Comparison of ENCODE assay signal across 9 cellular contexts in genomic region chr3:161081675-161082462, GRCh38. TPM values are rescaled to one million over a fixed set of nuclear protein-coding genes. Genes with fewer than 3 reads are reported as not detected.
A peak's percentile ranks its signal among the peaks of the same experiment; 100 is the strongest.
DNase-seq lines count a peak whose midpoint lies in the region; ATAC-seq and TF ChIP-seq lines count a peak whose summit lies in the region.
"Had no signal": no experiment of that assay in that cellular context is flagged by ENCODE, and none has a peak within 500 bp of the region (broad histone marks: within the 10 kb centered on the region; RNA-seq: fewer than 3 reads in every experiment).

No MANE protein-coding gene starts in this region.

- H3K9ac ChIP-seq in neural progenitor cell, result no peak overlapping the region

- no peak for TF ChIP-seq POLR2A in prostate gland (IDR thresholded peaks at IDR 0.05)

- H3K79me2 ChIP-seq in neural progenitor cell (ENCODE audit: low read depth), result no peaks in the 10 kb centered on the region

- H3K4me2 ChIP-seq in neural progenitor cell, result no peak overlapping the region

- H4K20me1 ChIP-seq in neural progenitor cell (ENCODE audit: low read depth), result no peaks in the 10 kb centered on the region

- H3K4me1 Mint-ChIP-seq in neural progenitor cell, result no peaks in the 10 kb centered on the region

- no peak overlapping the region for H2AFZ ChIP-seq in neural progenitor cell (replicated peaks)

- H3K27ac ChIP-seq in prostate gland (no peak overlapping the region), neural progenitor cell (no peak overlapping the region)

- H3K4me3 ChIP-seq in prostate gland (no peak overlapping the region), HAP-1 (no peak overlapping the region), neural progenitor cell (no peak overlapping the region)

- no peaks in the 10 kb centered on the region for H3F3A ChIP-seq in neural progenitor cell (ENCODE audit: low read depth)

- TF ChIP-seq CTCF in prostate gland (IDR thresholded peaks at IDR 0.05) (no peak), neural progenitor cell (IDR thresholded peaks at IDR 0.05) (no peak)

- H3K27me3 Mint-ChIP-seq in neural progenitor cell (ENCODE audit: insufficient read depth, low read depth), result no peaks in the 10 kb centered on the region

- no peak overlapping the region for H3K4me3 Mint-ChIP-seq in neural progenitor cell

- 62% methylated on average over 6 of the region's 6 CpGs for WGBS in prostate gland

- H3K36me3 ChIP-seq in prostate gland (no peaks in the 10 kb centered on the region), HAP-1 (replicated peaks) (no peaks in the 10 kb centered on the region), neural progenitor cell (no peaks in the 10 kb centered on the region)

- H3K4me1 ChIP-seq in prostate gland (replicated peaks), result no peaks in the 10 kb centered on the region
- H3K4me1 ChIP-seq in HAP-1, result no peaks in the 10 kb centered on the region
- H3K4me1 ChIP-seq in neural progenitor cell, result no peaks in the 10 kb centered on the region

- DNase-seq in CD1c-positive myeloid dendritic cell (ENCODE audit: extremely low spot score) (peak; percentile 7), dermis blood vessel endothelial cell (peak; percentile 31), prostate gland (ENCODE audit: low spot score) (no peak), HAP-1 (ENCODE audit: low spot score in 2 of 2) (no peak), neural progenitor cell (ENCODE audit: low spot score) (no peak), DMS114 treated with DMSO at 0.1 percent for 48 hours (lab: John Stamatoyannopoulos, UW; ENCODE audit: unreplicated experiment) (no peak)
- DNase-seq: left colon had no signal

- H3K27ac Mint-ChIP-seq in neural progenitor cell, result no peak overlapping the region

- no peaks in the 10 kb centered on the region for H3K27me3 ChIP-seq in prostate gland (replicated peaks; ENCODE audit: insufficient read depth)
- no peaks in the 10 kb centered on the region for H3K27me3 ChIP-seq in HAP-1 (ENCODE audit: low read depth)
- no peaks in the 10 kb centered on the region for H3K27me3 ChIP-seq in neural progenitor cell

- H3K9me3 ChIP-seq in prostate gland (no peaks in the 10 kb centered on the region), HAP-1 (no peaks in the 10 kb centered on the region), neural progenitor cell (ENCODE audit: low read depth) (no peaks in the 10 kb centered on the region)

- H3K36me3 Mint-ChIP-seq in neural progenitor cell, result no peaks in the 10 kb centered on the region

- ATAC-seq in GM19452 (IDR thresholded peaks at IDR 0.05; ENCODE audit: unreplicated experiment) (peak; percentile 88), HG03108 (IDR thresholded peaks at IDR 0.05; ENCODE audit: unreplicated experiment) (peak; percentile 96)
- ATAC-seq: left colon had no signal

- no peaks in the 10 kb centered on the region for H3K9me3 Mint-ChIP-seq in neural progenitor cell

- in situ Hi-C loops in HAP-1 (cut with MboI; ENCODE audit: low sequenced_read_pairs), result no loop called here

- intact Hi-C loops in prostate gland (cut with DNase I), result no loop called here

RNA-seq across cellular contexts. Expression of gene B3GALNT1, which starts 23.3 kb away (rescaled TPM):
- total RNA-seq in dermis blood vessel endothelial cell (21.7 and 23.7 TPM in 2 replicates), prostate gland (10 to 100 TPM; 13.2 to 14.0 TPM), neural progenitor cell (ENCODE audit: low replicate concordance) (13.8 and 22.5 TPM in 2 replicates)

Comparison
In these comparisons a context has a peak if more than half of its experiments do, and no peak if none do; other contexts are left out.
1. DNase-seq: peak in CD1c-positive myeloid dendritic cell (single experiment) and dermis blood vessel endothelial cell (single experiment); none in prostate gland (single experiment), HAP-1 (0 of 2), neural progenitor cell (single experiment) and DMS114 treated with DMSO at 0.1 percent for 48 hours (single experiment).